In the genomic region with DNA sequence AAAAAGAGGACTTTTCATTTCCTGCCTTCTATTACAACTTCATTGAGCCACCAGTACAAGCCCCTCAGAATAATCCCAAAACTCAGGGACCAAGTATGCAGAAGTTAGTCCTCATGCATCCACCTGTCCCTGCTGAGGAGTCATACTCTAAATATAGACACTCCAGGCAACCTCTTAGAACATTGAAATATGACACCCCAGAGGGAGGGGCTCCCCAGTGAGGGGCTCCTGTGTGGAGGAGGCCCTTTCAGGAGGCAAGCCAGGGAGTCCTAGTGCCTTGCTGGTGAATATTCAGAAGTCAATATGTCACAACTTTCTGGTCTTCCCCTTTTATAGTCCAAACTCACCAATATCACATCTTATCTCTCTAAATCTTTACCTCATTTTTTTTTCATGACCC, we compare ENCODE assay signal across 12 cellular contexts. TPM values are rescaled to one million over a fixed set of nuclear protein-coding genes. Genes with fewer than 3 reads are reported as not detected.
DNase-seq lines count a peak whose midpoint lies in the region; ATAC-seq, FAIRE-seq and TF ChIP-seq lines count a peak whose summit lies in the region.
"Had no signal": no experiment of that assay in that cellular context is flagged by ENCODE, and none has a peak within 500 bp of the region (broad histone marks: within the 10 kb centered on the region; RNA-seq: fewer than 3 reads in every experiment).

No MANE protein-coding gene starts in this region.

- TF ChIP-seq CTCF in mesothelial cell of epicardium (IDR thresholded peaks at IDR 0.05; ENCODE audit: unreplicated experiment): no peak

- H3K36me3 Mint-ChIP-seq in mesothelial cell of epicardium: peaks cover 5% of the 10 kb centered on the region

- no peak for ATAC-seq in HG03565 (IDR thresholded peaks at IDR 0.05; ENCODE audit: unreplicated experiment)
- ATAC-seq in GM18858 (IDR thresholded peaks at IDR 0.05; ENCODE audit: unreplicated experiment): no peak
- ATAC-seq: A549 had no signal

- no peak for FAIRE-seq in GM12891 (lab: Jason Lieb, UNC)
- FAIRE-seq: A549 had no signal

- peaks cover 33% of the 10 kb centered on the region for H3K4me1 Mint-ChIP-seq in mesothelial cell of epicardium

- DNase-seq in NCI-H1092 treated with DMSO at 0.1 percent for 48 hours (lab: John Stamatoyannopoulos, UW) (peak; percentile 4), NCI-H1092 (lab: John Stamatoyannopoulos, UW) (no peak), MV-4-11 (lab: John Stamatoyannopoulos, UW) (peak; percentile 0), SHP77 treated with DMSO at 0.1 percent for 48 hours (lab: John Stamatoyannopoulos, UW) (peak; percentile 1), mesothelial cell of epicardium (ENCODE audit: low spot score in 2 of 2, unreplicated experiment in 2 of 2) (no peak), GM12891 (ENCODE audit: insufficient read length, low spot score) (no peak)
- DNase-seq: HFFc6, NCI-H1048, tibial artery had no signal

- peak overlapping the region; percentile 7 for H3K4me3 Mint-ChIP-seq in mesothelial cell of epicardium
- H3K4me3 Mint-ChIP-seq: HFFc6 had no signal

- no peak for TF ChIP-seq POLR2A in GM12891 (IDR thresholded peaks at IDR 0.05; ENCODE audit: low read depth, low read length)

- H3K9me3 Mint-ChIP-seq in mesothelial cell of epicardium: peaks cover 22% of the 10 kb centered on the region
- H3K9me3 Mint-ChIP-seq: HFFc6 had no signal

- no peaks in the 10 kb centered on the region for H3K27me3 Mint-ChIP-seq in mesothelial cell of epicardium (ENCODE audit: low read depth)

- H3K27ac Mint-ChIP-seq in mesothelial cell of epicardium: peak overlapping the region; percentile 86
- H3K27ac Mint-ChIP-seq: HFFc6 had no signal

TF ChIP-seq in GM12891, 5 proteins besides CTCF, POLR2A, EP300 and RAD21:
- TF ChIP-seq PAX5 (IDR thresholded peaks at IDR 0.05; ENCODE audit: insufficient read depth, low read length, severe bottlenecking) (no peak), POU2F2 (IDR thresholded peaks at IDR 0.05; ENCODE audit: low read depth, low read length) (no peak), POLR2AphosphoS5 (IDR thresholded peaks at IDR 0.05; ENCODE audit: low read depth, low read length) (no peak)

RNA-seq across cellular contexts. Expression of a gene that starts 1.5 kb away (rescaled TPM):
- 83.1 to 90.4 TPM (median 85.3 TPM) in 3 replicates for total RNA-seq in mesothelial cell of epicardium
- polyA plus RNA-seq in GM12891 (2012; ENCODE audit: low read depth, missing spikeins): 54.4 TPM

RNA-seq across cellular contexts. Expression of a gene that starts 3.6 kb away (rescaled TPM):
- 58.7 to 61.6 TPM (median 59.9 TPM) in 3 replicates for total RNA-seq in mesothelial cell of epicardium
- 25.8 TPM for polyA plus RNA-seq in GM12891 (2012; ENCODE audit: low read depth, missing spikeins)

RNA-seq across cellular contexts. Expression of a gene that starts 40.3 kb away (rescaled TPM):
- 110 to 119 TPM (median 116 TPM) in 3 replicates for total RNA-seq in mesothelial cell of epicardium
- polyA plus RNA-seq in GM12891 (2012; ENCODE audit: low read depth, missing spikeins): 27.0 TPM

Comparison
In these comparisons a context has a peak if more than half of its experiments do, and no peak if none do; other contexts are left out.
1. DNase-seq: peak in NCI-H1092 treated with DMSO at 0.1 percent for 48 hours (single experiment), MV-4-11 (single experiment) and SHP77 treated with DMSO at 0.1 percent for 48 hours (single experiment); none in NCI-H1092 (single experiment), mesothelial cell of epicardium (0 of 2) and GM12891 (single experiment).